ENCODE assay signal across 2 cellular contexts in the genomic region with DNA sequence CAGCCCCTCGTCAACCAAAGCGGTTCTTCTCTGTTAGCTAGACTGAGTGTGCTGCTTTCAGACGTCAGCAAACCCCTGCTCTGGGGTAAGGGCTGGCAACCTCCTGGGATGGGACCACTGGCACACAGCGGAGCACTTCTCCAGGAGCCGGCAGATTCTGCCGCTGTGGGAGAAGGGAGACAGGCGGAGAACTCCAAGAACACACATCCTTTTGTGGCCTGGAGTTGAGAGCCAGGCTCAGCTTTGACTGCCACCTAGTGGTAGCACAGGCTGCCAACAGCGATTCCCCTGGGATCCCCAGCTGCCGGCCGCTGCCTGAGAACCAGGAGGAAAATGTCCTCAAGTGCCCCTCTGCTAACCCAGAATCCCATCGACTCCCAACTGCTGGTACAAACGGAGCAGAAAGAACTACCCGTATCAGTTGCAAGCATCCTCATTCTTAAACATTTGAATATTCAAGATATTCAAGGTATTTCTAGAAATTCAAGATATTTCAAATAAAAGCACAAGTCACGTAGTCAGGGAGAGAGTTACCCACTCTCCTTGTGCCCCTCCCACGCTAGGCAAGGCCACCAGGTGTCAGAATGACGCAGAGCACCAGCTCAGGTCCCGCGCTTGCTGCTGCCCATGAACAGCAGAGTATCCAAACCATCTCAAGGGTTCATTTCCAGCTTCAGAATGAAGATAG.
A peak's percentile ranks its signal among the peaks of the same experiment; 100 is the strongest.
TF ChIP-seq lines count a peak whose summit lies in the region.

No MANE protein-coding gene starts in this region.

TF ChIP-seq in GM23338, 12 proteins besides CTCF, POLR2A, EP300 and RAD21:
- TF ChIP-seq EZH2 (IDR thresholded peaks at IDR 0.05; ENCODE audit: low read depth, unreplicated experiment) (no peak), ZNF114 (CRISPR knock-in tag; IDR thresholded peaks at IDR 0.05) (no peak), POLR2AphosphoS5 (IDR thresholded peaks at IDR 0.05; ENCODE audit: low read depth) (no peak), REST (IDR thresholded peaks at IDR 0.05; ENCODE audit: unreplicated experiment) (no peak), ETS1 (IDR thresholded peaks at IDR 0.05) (no peak), CREB1 (CRISPR knock-in tag; IDR thresholded peaks at IDR 0.05; ENCODE audit: low read depth) (no peak)
TF ChIP-seq in GM23338: peak in this region for 0.

TF ChIP-seq in HepG2, 621 proteins besides CTCF, POLR2A, EP300 and RAD21 (continues in another document):
- TF ChIP-seq ZNF572 (CRISPR knock-in tag; IDR thresholded peaks at IDR 0.05), result no peak
- no peak for TF ChIP-seq HNF4A (CRISPR knock-in tag; IDR thresholded peaks at IDR 0.05)
- no peak for TF ChIP-seq HOXD1 (CRISPR knock-in tag; IDR thresholded peaks at IDR 0.05)
- TF ChIP-seq ZMAT3 (CRISPR knock-in tag; conservative IDR thresholded peaks at IDR 0.05), result no peak
- TF ChIP-seq ZFX (CRISPR knock-in tag; IDR thresholded peaks at IDR 0.05; ENCODE audit: low read depth), result peak; percentile 50; the same call in 1 of the 2 replicates
- TF ChIP-seq NCOA2 (CRISPR knock-in tag; IDR thresholded peaks at IDR 0.05), result 0 out of 2 replicates have a peak, but pooled peaks have one; percentile 43
- no peak for TF ChIP-seq GABPA (IDR thresholded peaks at IDR 0.05; ENCODE audit: low read depth, low read length)
- TF ChIP-seq GABPA (CRISPR knock-in tag; IDR thresholded peaks at IDR 0.05; ENCODE audit: low read depth), result no peak
- TF ChIP-seq HMGXB4 (CRISPR knock-in tag; IDR thresholded peaks at IDR 0.05; ENCODE audit: borderline replicate concordance in 1 of 2, low read depth in 1 of 2), result peak; percentile 61 to 66; a peak in 3 of 4 replicates
- no peak for TF ChIP-seq SIX1 (CRISPR knock-in tag; IDR thresholded peaks at IDR 0.05; ENCODE audit: borderline replicate concordance)
- TF ChIP-seq CSRNP1 (CRISPR knock-in tag; IDR thresholded peaks at IDR 0.05), result no peak
- TF ChIP-seq MED13 (CRISPR knock-in tag; IDR thresholded peaks at IDR 0.05), result 0 out of 2 replicates have a peak, but pooled peaks have one; percentile 54
- TF ChIP-seq ZNF720 (CRISPR knock-in tag; IDR thresholded peaks at IDR 0.05), result no peak
- no peak for TF ChIP-seq HOXA5 (CRISPR knock-in tag; IDR thresholded peaks at IDR 0.05)
- peak; percentile 88; the same call in 1 of the 2 replicates for TF ChIP-seq THRA (CRISPR knock-in tag; IDR thresholded peaks at IDR 0.05; ENCODE audit: borderline replicate concordance)
- TF ChIP-seq, protein P1, sequence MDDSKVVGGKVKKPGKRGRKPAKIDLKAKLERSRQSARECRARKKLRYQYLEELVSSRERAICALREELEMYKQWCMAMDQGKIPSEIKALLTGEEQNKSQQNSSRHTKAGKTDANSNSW (CRISPR knock-in tag; IDR thresholded peaks at IDR 0.05; ENCODE audit: borderline replicate concordance), result no peak
- no peak for TF ChIP-seq TAF1 (CRISPR knock-in tag; IDR thresholded peaks at IDR 0.05)
- no peak for TF ChIP-seq SNAI1 (CRISPR knock-in tag; IDR thresholded peaks at IDR 0.05; ENCODE audit: borderline replicate concordance)
- 0 out of 2 replicates have a peak, but pooled peaks have one; percentile 47 for TF ChIP-seq ZNF160 (CRISPR knock-in tag; IDR thresholded peaks at IDR 0.05)
- TF ChIP-seq ZNF207 (IDR thresholded peaks at IDR 0.05; ENCODE audit: borderline replicate concordance), result no peak
- TF ChIP-seq FLYWCH1 (CRISPR knock-in tag; IDR thresholded peaks at IDR 0.05), result no peak
- TF ChIP-seq SYNCRIP (IDR thresholded peaks at IDR 0.05; ENCODE audit: insufficient read depth, low read depth, low read length), result no peak
- no peak for TF ChIP-seq KLF15 (CRISPR knock-in tag; IDR thresholded peaks at IDR 0.05; ENCODE audit: borderline replicate concordance)
- no peak for TF ChIP-seq SOX13 (IDR thresholded peaks at IDR 0.05)
- TF ChIP-seq SOX13 (CRISPR knock-in tag; conservative IDR thresholded peaks at IDR 0.05 in 1 of 2, IDR thresholded peaks at IDR 0.05 in 1 of 2), result peak in 1 of 2 experiments; percentile 35; a peak in 2 of 4 replicates
- TF ChIP-seq SKI (IDR thresholded peaks at IDR 0.05; ENCODE audit: partially characterized antibody), result no peak
- no peak for TF ChIP-seq HNRNPH1 (optimal IDR thresholded peaks at IDR 0.05; ENCODE audit: low read depth, low read length)
- no peak for TF ChIP-seq FOXK1 (CRISPR knock-in tag; IDR thresholded peaks at IDR 0.05; ENCODE audit: borderline replicate concordance, low read depth)
- TF ChIP-seq ZNF343 (CRISPR knock-in tag; IDR thresholded peaks at IDR 0.05), result no peak
- no peak for TF ChIP-seq CHD2 (IDR thresholded peaks at IDR 0.05; ENCODE audit: low read depth, low read length)
- peak; percentile 30 for TF ChIP-seq YY1 (IDR thresholded peaks at IDR 0.05; ENCODE audit: insufficient read depth, insufficient replicate concordance, low read depth, low read length)
- no peak for TF ChIP-seq NFAT5 (CRISPR knock-in tag; IDR thresholded peaks at IDR 0.05)
- peak; percentile 58; the same call in 1 of the 2 replicates for TF ChIP-seq ZFY (CRISPR knock-in tag; IDR thresholded peaks at IDR 0.05)
- TF ChIP-seq SUZ12 (IDR thresholded peaks at IDR 0.05; ENCODE audit: low read depth, low read length), result no peak
- no peak for TF ChIP-seq NAIF1 (CRISPR knock-in tag; IDR thresholded peaks at IDR 0.05; ENCODE audit: borderline replicate concordance)
- no peak for TF ChIP-seq ZNF180 (CRISPR knock-in tag; IDR thresholded peaks at IDR 0.05; ENCODE audit: borderline replicate concordance, low read depth)
- TF ChIP-seq CREB1 (IDR thresholded peaks at IDR 0.05), result no peak
- TF ChIP-seq CREB1 (CRISPR knock-in tag; IDR thresholded peaks at IDR 0.05), result no peak
- no peak for TF ChIP-seq ZNF546 (CRISPR knock-in tag; conservative IDR thresholded peaks at IDR 0.05)
- TF ChIP-seq DNMT1 (CRISPR knock-in tag; IDR thresholded peaks at IDR 0.05), result no peak
- TF ChIP-seq CREM (IDR thresholded peaks at IDR 0.05), result no peak
- no peak for TF ChIP-seq CREM (CRISPR knock-in tag; IDR thresholded peaks at IDR 0.05)
- no peak for TF ChIP-seq ZNF460 (CRISPR knock-in tag; IDR thresholded peaks at IDR 0.05; ENCODE audit: borderline replicate concordance)
- TF ChIP-seq BORCS8-MEF2B (CRISPR knock-in tag; IDR thresholded peaks at IDR 0.05), result no peak; the same call in 1 of the 2 replicates
- peak; percentile 58; the same call in 1 of the 2 replicates for TF ChIP-seq ZNF263 (CRISPR knock-in tag; IDR thresholded peaks at IDR 0.05)
- no peak for TF ChIP-seq SIN3B (IDR thresholded peaks at IDR 0.05; ENCODE audit: low read length)
- no peak for TF ChIP-seq SMAD1 (CRISPR knock-in tag; IDR thresholded peaks at IDR 0.05; ENCODE audit: borderline replicate concordance, low read depth)
- no peak for TF ChIP-seq ZNF383 (CRISPR knock-in tag; IDR thresholded peaks at IDR 0.05; ENCODE audit: borderline replicate concordance)
- no peak for TF ChIP-seq ZNF709 (CRISPR knock-in tag; IDR thresholded peaks at IDR 0.05)
- no peak for TF ChIP-seq HNRNPL (IDR thresholded peaks at IDR 0.05; ENCODE audit: low read depth, low read length)
- no peak for TF ChIP-seq REXO4 (CRISPR knock-in tag; IDR thresholded peaks at IDR 0.05; ENCODE audit: borderline replicate concordance)
- no peak for TF ChIP-seq XBP1 (CRISPR knock-in tag; IDR thresholded peaks at IDR 0.05)
- no peak for TF ChIP-seq NFE2 (CRISPR knock-in tag; IDR thresholded peaks at IDR 0.05)
- no peak for TF ChIP-seq ZNF34 (CRISPR knock-in tag; IDR thresholded peaks at IDR 0.05; ENCODE audit: borderline replicate concordance)
- TF ChIP-seq SSRP1 (CRISPR knock-in tag; IDR thresholded peaks at IDR 0.05), result 0 out of 2 replicates have a peak, but pooled peaks have one; percentile 80
- TF ChIP-seq, protein P2, sequence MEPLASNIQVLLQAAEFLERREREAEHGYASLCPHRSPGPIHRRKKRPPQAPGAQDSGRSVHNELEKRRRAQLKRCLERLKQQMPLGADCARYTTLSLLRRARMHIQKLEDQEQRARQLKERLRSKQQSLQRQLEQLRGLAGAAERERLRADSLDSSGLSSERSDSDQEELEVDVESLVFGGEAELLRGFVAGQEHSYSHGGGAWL (CRISPR knock-in tag; IDR thresholded peaks at IDR 0.05), result no peak
- no peak for TF ChIP-seq NR1H2 (CRISPR knock-in tag; IDR thresholded peaks at IDR 0.05; ENCODE audit: borderline replicate concordance, low read depth)
- peak; percentile 71 for TF ChIP-seq ZNF768 (CRISPR knock-in tag; IDR thresholded peaks at IDR 0.05)
- no peak for TF ChIP-seq ZNF563 (CRISPR knock-in tag; IDR thresholded peaks at IDR 0.05)
- TF ChIP-seq ZNF512 (CRISPR knock-in tag; IDR thresholded peaks at IDR 0.05), result no peak
- no peak for TF ChIP-seq TOPORS (CRISPR knock-in tag; IDR thresholded peaks at IDR 0.05)
- TF ChIP-seq ZNF232 (CRISPR knock-in tag; IDR thresholded peaks at IDR 0.05; ENCODE audit: borderline replicate concordance), result peak; percentile 46; the same call in 1 of the 2 replicates
- TF ChIP-seq SRSF4 (IDR thresholded peaks at IDR 0.05; ENCODE audit: low read depth, low read length, poor library complexity, severe bottlenecking), result no peak
